In the genomic region with DNA sequence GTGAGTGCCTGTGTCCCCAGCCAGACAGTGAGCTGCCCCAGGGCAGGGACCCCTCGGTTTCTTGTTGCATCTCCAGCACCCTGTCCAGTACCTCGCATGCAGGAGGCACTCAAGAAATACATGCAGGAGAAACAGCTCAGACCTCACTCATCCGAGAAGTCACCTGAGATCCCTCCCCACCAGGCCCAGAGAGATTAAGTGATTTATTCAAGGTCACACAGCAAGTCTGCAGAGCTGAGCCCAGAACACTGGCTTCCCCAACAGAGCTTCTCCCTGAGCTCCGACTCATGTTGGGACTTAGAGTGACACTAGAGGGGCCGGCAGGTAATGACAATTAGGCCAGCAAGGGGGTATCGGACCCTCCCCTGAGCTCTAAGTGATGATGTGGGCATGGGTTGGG, we compare ENCODE assay signal across 37 cellular contexts. TPM values are rescaled to one million over a fixed set of nuclear protein-coding genes. Genes with fewer than 3 reads are reported as not detected.
"Had no signal": no experiment of that assay in that cellular context is flagged by ENCODE, and none has a peak within 500 bp of the region (broad histone marks: within the 10 kb centered on the region; RNA-seq: fewer than 3 reads in every experiment).

No MANE protein-coding gene starts in this region.

- H3K4me3 Mint-ChIP-seq: activated B cell treated with CpG ODN at 0.5 μM for 24 hours; activated CD4-positive, alpha-beta memory T cell treated with anti-CD3 and anti-CD28 coated beads for 36 hours; activated CD4-positive, alpha-beta T cell treated with anti-CD3 and anti-CD28 coated beads, Interleukin-2, amount 10 ng/mL, durations not matched to agents 24 days and 14 days; activated CD8-positive, alpha-beta T cell treated with anti-CD3 and anti-CD28 coated beads for 36 hours; activated naive CD4-positive, alpha-beta T cell treated with anti-CD3 and anti-CD28 coated beads, Interleukin-2, amount 10 ng/mL, durations not matched to agents 7 days and 5 days; activated naive CD4-positive, alpha-beta T cell treated with anti-CD3 and anti-CD28 coated beads, Interleukin-2, amount 50 U/mL, for 24 hours; activated naive CD8-positive, alpha-beta T cell; activated naive CD8-positive, alpha-beta T cell treated with anti-CD3 and anti-CD28 coated beads, Interleukin-2, amount 10 ng/mL, durations not matched to agents 7 days and 5 days; activated naive CD8-positive, alpha-beta T cell treated with anti-CD3 and anti-CD28 coated beads, Interleukin-2, amount 50 U/mL, for 24 hours; activated T-cell treated with anti-CD3 and anti-CD28 coated beads, Interleukin-2, amount 50 U/mL, for 4 hours; brain; central memory CD8-positive, alpha-beta T cell; T-helper 1 cell treated with Interleukin-12 subunit alpha and Interleukin-12 subunit beta and Interleukin-4 antibody, amounts not matched to agents 30 μg/mL and 1 μg/mL, for 36 hours; T-helper 2 cell treated with Interferon-gamma antibody and Interleukin-4, amounts not matched to agents 5 μg/mL and 100 μg/mL, for 36 hours had no signal

- H3K36me3 Mint-ChIP-seq: activated CD4-positive, alpha-beta memory T cell treated with anti-CD3 and anti-CD28 coated beads for 36 hours; activated naive CD4-positive, alpha-beta T cell treated with anti-CD3 and anti-CD28 coated beads, Interleukin-2, amount 10 ng/mL, durations not matched to agents 7 days and 5 days; activated naive CD4-positive, alpha-beta T cell treated with anti-CD3 and anti-CD28 coated beads, Interleukin-2, amount 50 U/mL, for 24 hours; activated naive CD8-positive, alpha-beta T cell; activated naive CD8-positive, alpha-beta T cell treated with anti-CD3 and anti-CD28 coated beads, Interleukin-2, amount 10 ng/mL, durations not matched to agents 7 days and 5 days; brain had no signal

- H3K36me3 ChIP-seq: ascending aorta, cardiac muscle cell had no signal

- H3K4me3 ChIP-seq: ascending aorta, cardiac muscle cell had no signal

- DNase-seq: activated B cell treated with CpG ODN at 0.5 μM for 24 hours; activated CD4-positive, alpha-beta memory T cell treated with anti-CD3 and anti-CD28 coated beads for 36 hours; activated CD4-positive, alpha-beta T cell treated with anti-CD3 and anti-CD28 coated beads for 4 hours; activated CD4-positive, alpha-beta T cell treated with anti-CD3 and anti-CD28 coated beads, Interleukin-2, amount 10 ng/mL, durations not matched to agents 24 days and 14 days; activated CD4-positive, alpha-beta T cell treated with anti-CD3 and anti-CD28 coated beads, Interleukin-2, amount 50 U/mL, for 1 hour; activated CD4-positive, alpha-beta T cell treated with anti-CD3 and anti-CD28 coated beads, Interleukin-2, amount 50 U/mL, for 4 hours; activated CD4-positive, CD25-positive, alpha-beta regulatory T cell treated with anti-CD3 and anti-CD28 coated beads, Interleukin-2, amount 50 U/mL, for 72 hours; activated CD8-positive, alpha-beta memory T cell treated with anti-CD3 and anti-CD28 coated beads, Interleukin-2, amount 50 U/mL, for 48 hours; activated CD8-positive, alpha-beta T cell treated with anti-CD3 and anti-CD28 coated beads for 36 hours; activated effector memory CD4-positive, alpha-beta T cell treated with Interleukin-2 at 50 U/mL for 16 hours; activated gamma-delta T cell; activated naive CD4-positive, alpha-beta T cell treated with anti-CD3 and anti-CD28 coated beads, Interleukin-2, amount 10 ng/mL, durations not matched to agents 7 days and 5 days; activated naive CD4-positive, alpha-beta T cell treated with Interleukin-2 at 50 U/mL for 16 hours; activated naive CD8-positive, alpha-beta T cell treated with anti-CD3 and anti-CD28 coated beads, Interleukin-2, amount 10 ng/mL, durations not matched to agents 7 days and 5 days; activated naive CD8-positive, alpha-beta T cell treated with anti-CD3 and anti-CD28 coated beads, Interleukin-2, amount 50 U/mL, for 24 hours; activated T-cell treated with anti-CD3 and anti-CD28 coated beads, Interleukin-2, amount 50 U/mL, for 4 hours; amygdala; anterior cingulate cortex; caudate nucleus; cerebellar nuclear complex; T-helper 1 cell; T-helper 2 cell; T-helper 9 cell had no signal

- H3K27ac ChIP-seq: ascending aorta, cardiac muscle cell, VCaP had no signal

- H3K4me1 Mint-ChIP-seq: activated B cell treated with CpG ODN at 0.5 μM for 24 hours; activated CD4-positive, alpha-beta T cell treated with anti-CD3 and anti-CD28 coated beads, Interleukin-2, amount 10 ng/mL, durations not matched to agents 24 days and 14 days; activated naive CD4-positive, alpha-beta T cell treated with anti-CD3 and anti-CD28 coated beads, Interleukin-2, amount 10 ng/mL, durations not matched to agents 7 days and 5 days; activated naive CD4-positive, alpha-beta T cell treated with anti-CD3 and anti-CD28 coated beads, Interleukin-2, amount 50 U/mL, for 24 hours; activated naive CD8-positive, alpha-beta T cell treated with anti-CD3 and anti-CD28 coated beads, Interleukin-2, amount 10 ng/mL, durations not matched to agents 7 days and 5 days; activated naive CD8-positive, alpha-beta T cell treated with anti-CD3 and anti-CD28 coated beads, Interleukin-2, amount 50 U/mL, for 24 hours; brain; central memory CD8-positive, alpha-beta T cell had no signal

- H3K27me3 Mint-ChIP-seq: activated naive CD4-positive, alpha-beta T cell treated with anti-CD3 and anti-CD28 coated beads, Interleukin-2, amount 50 U/mL, for 24 hours had no signal

- H3K9me3 ChIP-seq: ascending aorta had no signal

- FAIRE-seq: bronchial epithelial cell, TTC549 had no signal

- H3K4me1 ChIP-seq: ascending aorta had no signal

- H3K27ac Mint-ChIP-seq: activated B cell treated with CpG ODN at 0.5 μM for 24 hours; activated CD4-positive, alpha-beta memory T cell treated with anti-CD3 and anti-CD28 coated beads for 36 hours; activated CD4-positive, alpha-beta T cell treated with anti-CD3 and anti-CD28 coated beads, Interleukin-2, amount 10 ng/mL, durations not matched to agents 24 days and 14 days; activated CD8-positive, alpha-beta T cell treated with anti-CD3 and anti-CD28 coated beads for 36 hours; activated naive CD4-positive, alpha-beta T cell treated with anti-CD3 and anti-CD28 coated beads, Interleukin-2, amount 10 ng/mL, durations not matched to agents 7 days and 5 days; activated naive CD4-positive, alpha-beta T cell treated with anti-CD3 and anti-CD28 coated beads, Interleukin-2, amount 50 U/mL, for 24 hours; activated naive CD8-positive, alpha-beta T cell; activated naive CD8-positive, alpha-beta T cell treated with anti-CD3 and anti-CD28 coated beads, Interleukin-2, amount 10 ng/mL, durations not matched to agents 7 days and 5 days; activated naive CD8-positive, alpha-beta T cell treated with anti-CD3 and anti-CD28 coated beads, Interleukin-2, amount 50 U/mL, for 24 hours; activated T-helper 2 cell treated with anti-CD3 and anti-CD28 coated beads, Interferon-gamma antibody, Interleukin-2, Interleukin-4, amounts not matched to agents 10 μg/mL and 5 μg/mL and 100 μg/mL, durations not matched to agents 14 hours and 24 hours and 36 hours; brain; T-helper 1 cell treated with Interleukin-12 subunit alpha and Interleukin-12 subunit beta and Interleukin-4 antibody, amounts not matched to agents 30 μg/mL and 1 μg/mL, for 36 hours; T-helper 2 cell treated with Interferon-gamma antibody and Interleukin-4, amounts not matched to agents 5 μg/mL and 100 μg/mL, for 36 hours had no signal

- H3K27me3 ChIP-seq: ascending aorta, cardiac muscle cell had no signal

- H3K9me3 Mint-ChIP-seq: activated B cell treated with CpG ODN at 0.5 μM for 24 hours; activated CD4-positive, alpha-beta memory T cell treated with anti-CD3 and anti-CD28 coated beads for 36 hours; activated CD4-positive, alpha-beta T cell treated with anti-CD3 and anti-CD28 coated beads, Interleukin-2, amount 10 ng/mL, durations not matched to agents 24 days and 14 days; activated CD8-positive, alpha-beta T cell treated with anti-CD3 and anti-CD28 coated beads for 36 hours; activated naive CD4-positive, alpha-beta T cell treated with anti-CD3 and anti-CD28 coated beads, Interleukin-2, amount 10 ng/mL, durations not matched to agents 7 days and 5 days; activated naive CD4-positive, alpha-beta T cell treated with anti-CD3 and anti-CD28 coated beads, Interleukin-2, amount 50 U/mL, for 24 hours; activated naive CD8-positive, alpha-beta T cell treated with anti-CD3 and anti-CD28 coated beads, Interleukin-2, amount 10 ng/mL, durations not matched to agents 7 days and 5 days; activated naive CD8-positive, alpha-beta T cell treated with anti-CD3 and anti-CD28 coated beads, Interleukin-2, amount 50 U/mL, for 24 hours; activated T-cell treated with anti-CD3 and anti-CD28 coated beads, Interleukin-2, amount 50 U/mL, for 4 hours; activated T-helper 2 cell treated with anti-CD3 and anti-CD28 coated beads, Interferon-gamma antibody, Interleukin-2, Interleukin-4, amounts not matched to agents 10 μg/mL and 5 μg/mL and 100 μg/mL, durations not matched to agents 14 hours and 24 hours and 36 hours; brain; central memory CD8-positive, alpha-beta T cell; T-helper 1 cell treated with Interleukin-12 subunit alpha and Interleukin-12 subunit beta and Interleukin-4 antibody, amounts not matched to agents 30 μg/mL and 1 μg/mL, for 36 hours; T-helper 2 cell treated with Interferon-gamma antibody and Interleukin-4, amounts not matched to agents 5 μg/mL and 100 μg/mL, for 36 hours had no signal

RNA-seq across cellular contexts. Expression of a gene that starts 45.7 kb away (rescaled TPM):
- total RNA-seq: activated B cell treated with CpG ODN at 0.5 μM for 24 hours; activated CD4-positive, alpha-beta memory T cell treated with anti-CD3 and anti-CD28 coated beads for 36 hours; activated CD4-positive, alpha-beta T cell treated with anti-CD3 and anti-CD28 coated beads, Interleukin-2, amount 10 ng/mL, durations not matched to agents 24 days and 14 days; activated CD8-positive, alpha-beta memory T cell treated with anti-CD3 and anti-CD28 coated beads for 36 hours; activated CD8-positive, alpha-beta T cell treated with anti-CD3 and anti-CD28 coated beads for 36 hours; activated naive CD8-positive, alpha-beta T cell treated with anti-CD3 and anti-CD28 coated beads, Interleukin-2, amount 10 ng/mL, durations not matched to agents 7 days and 5 days; activated T-cell treated with anti-CD3 and anti-CD28 coated beads, Interleukin-2, amount 50 U/mL, for 4 hours; activated T-helper 2 cell treated with anti-CD3 and anti-CD28 coated beads, Interferon-gamma antibody, Interleukin-2, Interleukin-4, amounts not matched to agents 10 μg/mL and 5 μg/mL and 100 μg/mL, durations not matched to agents 14 hours and 24 hours and 36 hours; ascending aorta; bronchial epithelial cell; cardiac muscle cell; chondrocyte had no signal
- polyA plus RNA-seq: cardiac muscle cell had no signal
